In the genomic region with DNA sequence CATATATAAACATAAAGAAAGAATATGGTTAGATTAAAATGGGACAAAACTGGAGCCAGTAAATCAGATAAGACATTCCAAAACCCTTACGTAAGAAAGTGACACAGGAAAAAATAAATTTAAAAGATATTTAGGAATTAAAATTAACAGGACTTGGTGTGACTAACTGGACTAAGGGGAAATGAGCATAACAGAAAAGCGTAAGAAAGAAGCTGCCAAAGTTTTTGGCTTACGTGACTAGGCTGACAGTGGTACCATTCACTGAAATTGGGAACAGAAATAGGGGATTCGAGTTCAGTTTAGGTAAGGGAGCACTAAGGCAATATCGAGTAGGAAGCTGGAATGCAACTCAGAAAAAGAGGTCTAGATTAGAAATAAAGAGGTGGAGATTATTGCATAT, we compare ENCODE assay signal across 29 cellular contexts. TPM values are rescaled to one million over a fixed set of nuclear protein-coding genes. Genes with fewer than 3 reads are reported as not detected.
DNase-seq lines count a peak whose midpoint lies in the region; ATAC-seq, FAIRE-seq and TF ChIP-seq lines count a peak whose summit lies in the region.
"Had no signal": no experiment of that assay in that cellular context is flagged by ENCODE, and none has a peak within 500 bp of the region (broad histone marks: within the 10 kb centered on the region; RNA-seq: fewer than 3 reads in every experiment).

No MANE protein-coding gene starts in this region.

- H3K36me3 ChIP-seq in heart right ventricle (no peaks in the 10 kb centered on the region), brain microvascular endothelial cell (replicated peaks) (peaks cover 2% of the 10 kb centered on the region), neural progenitor cell (no peaks in the 10 kb centered on the region), transverse colon (no peaks in the 10 kb centered on the region), HepG2 (replicated peaks in 1 of 2; ENCODE audit: control insufficient read depth in 1 of 2, insufficient read depth in 2 of 2, low read length in 2 of 2) (0 out of 5 replicates have a peak, but pooled peaks cover 0 to 3% of the 10 kb centered on the region in 2 experiments)
- H3K36me3 ChIP-seq: cardiac muscle cell, thyroid gland had no signal

- in situ Hi-C loops in brain microvascular endothelial cell (cut with HindIII; ENCODE audit: low pct_ligation_motif_present, low sequenced_read_pairs) (no loop called here), transverse colon (cut with MboI; ENCODE audit: low pct_ligation_motif_present in 1 of 4, low pct_unique_long_range_greater_than_20kb in 1 of 4, low sequenced_read_pairs in 3 of 4) (loop anchor here in 2 of 4 donors (10.0 kb wide), 1 partner anchor 328 kb away; no protein-coding TSS in a partner anchor), HepG2 (cut with HindIII; ENCODE audit: extremely low pct_ligation_motif_present, low pct_unique_long_range_greater_than_20kb) (no loop called here)

- TF ChIP-seq EP300 in transverse colon (IDR thresholded peaks at IDR 0.05; ENCODE audit: low read depth) = no peak
- TF ChIP-seq EP300 in HepG2 (IDR thresholded peaks at IDR 0.05; ENCODE audit: low read depth in 2 of 2, low read length in 2 of 2) = no peak
- no peak for TF ChIP-seq EP300 in HepG2 (CRISPR knock-in tag; IDR thresholded peaks at IDR 0.05; ENCODE audit: borderline replicate concordance)

- no peak overlapping the region for H3K9ac ChIP-seq in neural progenitor cell
- H3K9ac ChIP-seq in HepG2 (ENCODE audit: insufficient read depth, low read depth, low read length) = no peak overlapping the region

- H3K27me3 Mint-ChIP-seq in neural progenitor cell (ENCODE audit: insufficient read depth, low read depth) = no peaks in the 10 kb centered on the region
- H3K27me3 Mint-ChIP-seq: B cell; stimulated activated naive CD8-positive, alpha-beta T cell treated with anti-CD3 and anti-CD28 coated beads, Interleukin-15, Interleukin-2, amounts not matched to agents 100 ng/mL and 50 ng/mL, for 24 hours had no signal

- H3F3A ChIP-seq in neural progenitor cell (ENCODE audit: low read depth) = no peaks in the 10 kb centered on the region

- H3K27ac ChIP-seq in heart right ventricle (peak overlapping the region in 7 of 10 donors; percentile 3 to 99 (median 13)), brain microvascular endothelial cell (peak overlapping the region; percentile 44), neural progenitor cell (no peak overlapping the region), transverse colon (peak overlapping the region in 3 of 4 donors; percentile 43 to 52 (median 50)), HepG2 (ENCODE audit: extremely low read length, insufficient read depth, low read length) (no peak overlapping the region)
- H3K27ac ChIP-seq: A549, cardiac muscle cell, PC-9, thyroid gland had no signal

- peaks cover 47% of the 10 kb centered on the region for H4K20me1 ChIP-seq in neural progenitor cell (ENCODE audit: low read depth)
- H4K20me1 ChIP-seq in HepG2 (ENCODE audit: insufficient read depth, low read length) = peaks cover 27% of the 10 kb centered on the region

- H2AFZ ChIP-seq in neural progenitor cell (replicated peaks) (no peak overlapping the region), HepG2 (ENCODE audit: low read length) (no peak overlapping the region)
- H2AFZ ChIP-seq: PC-9 had no signal

- H3K4me2 ChIP-seq in neural progenitor cell = no peak overlapping the region
- no peak overlapping the region for H3K4me2 ChIP-seq in HepG2 (ENCODE audit: low read depth, low read length)
- H3K4me2 ChIP-seq: A549, PC-9 had no signal

- H3K4me3 ChIP-seq in heart right ventricle (no peak overlapping the region), brain microvascular endothelial cell (ENCODE audit: low read depth, low read length) (no peak overlapping the region), neural progenitor cell (no peak overlapping the region), transverse colon (no peak overlapping the region), HepG2 (replicated peaks in 1 of 3; ENCODE audit: insufficient read depth in 1 of 3, low read depth in 2 of 3, low read length in 3 of 3) (no peak overlapping the region)
- H3K4me3 ChIP-seq: A549, cardiac muscle cell, lung, PC-9, thyroid gland had no signal

- no peak for TF ChIP-seq POLR2A in transverse colon (IDR thresholded peaks at IDR 0.05)
- no peak for TF ChIP-seq POLR2A in HepG2 (IDR thresholded peaks at IDR 0.05; ENCODE audit: insufficient read depth in 1 of 2, low read depth in 2 of 2, low read length in 2 of 2)

- CTCF ChIA-PET in HepG2 (lab: Yijun Ruan, JAX; ENCODE audit: low intra/inter-chr PET ratio, low total read pairs) = no interaction called here

- no peak overlapping the region for H3K4me3 Mint-ChIP-seq in neural progenitor cell
- H3K4me3 Mint-ChIP-seq: activated T-helper 1 cell treated with anti-CD3 and anti-CD28 coated beads, Interleukin-12 subunit alpha, Interleukin-12 subunit beta, Interleukin-2, Interleukin-4 antibody, amounts not matched to agents 30 ng/mL and 10 ng/mL and 1 ng/mL, durations not matched to agents 14 hours and 24 hours and 36 hours; B cell; stimulated activated naive CD8-positive, alpha-beta T cell treated with anti-CD3 and anti-CD28 coated beads, Interleukin-15, Interleukin-2, amounts not matched to agents 100 ng/mL and 50 ng/mL, for 24 hours had no signal

- WGBS in heart right ventricle, 2 donors = 31 to 35% methylated on average over 5 of the region's 5 CpGs
- WGBS in transverse colon (ENCODE audit: low coverage in 1 of 2), 2 donors = 65 to 76% methylated on average over 5 of the region's 5 CpGs
- 88% methylated on average over 5 of the region's 5 CpGs for WGBS in HepG2 (ENCODE audit: low lambda C conversion rate)

- POLR2A ChIA-PET in HepG2 (lab: Yijun Ruan, JAX) = no interaction called here

- H3K4me1 ChIP-seq in heart right ventricle = peaks cover 0 to 81% (median 31%) of the 10 kb centered on the region in 9 donors
- peaks cover 16% of the 10 kb centered on the region for H3K4me1 ChIP-seq in neural progenitor cell
- H3K4me1 ChIP-seq in transverse colon = peaks cover 4 to 50% (median 17%) of the 10 kb centered on the region in 4 donors
- H3K4me1 ChIP-seq in HepG2 (ENCODE audit: insufficient read depth, low read length) = peaks cover 22% of the 10 kb centered on the region

- H3K9me3 Mint-ChIP-seq in neural progenitor cell = peaks cover 16% of the 10 kb centered on the region
- H3K9me3 Mint-ChIP-seq: activated T-helper 1 cell treated with anti-CD3 and anti-CD28 coated beads, Interleukin-12 subunit alpha, Interleukin-12 subunit beta, Interleukin-2, Interleukin-4 antibody, amounts not matched to agents 30 ng/mL and 10 ng/mL and 1 ng/mL, durations not matched to agents 14 hours and 24 hours and 36 hours; stimulated activated naive CD8-positive, alpha-beta T cell treated with anti-CD3 and anti-CD28 coated beads, Interleukin-15, Interleukin-2, amounts not matched to agents 100 ng/mL and 50 ng/mL, for 24 hours had no signal

- peaks cover 13% of the 10 kb centered on the region for H3K4me1 Mint-ChIP-seq in neural progenitor cell

- intact Hi-C loops in heart right ventricle (cut with DNase I) = loop anchor here in 4 of 10 donors (10.0 kb wide), 5 partner anchors 48 to 328 kb away; no protein-coding TSS in a partner anchor
- intact Hi-C loops in Right ventricle myocardium inferior (cut with DNase I) = no loop called here
- intact Hi-C loops in transverse colon (cut with DNase I; ENCODE audit: low total_unique reads) = no loop called here
- intact Hi-C loops in HepG2 (cut with micrococcal nuclease; ENCODE audit: unreplicated experiment) = no loop called here

- FAIRE-seq in HepG2 (lab: Jason Lieb, UNC) = no peak
- FAIRE-seq: A549, endometrium, H1 had no signal

- peaks cover 21% of the 10 kb centered on the region for H3K36me3 Mint-ChIP-seq in neural progenitor cell

- no peak for TF ChIP-seq CTCF in heart right ventricle (IDR thresholded peaks at IDR 0.05)
- no peak for TF ChIP-seq CTCF in brain microvascular endothelial cell (IDR thresholded peaks at IDR 0.05; ENCODE audit: low read depth, low read length, missing control alignments)
- TF ChIP-seq CTCF in neural progenitor cell (IDR thresholded peaks at IDR 0.05) = no peak
- no peak for TF ChIP-seq CTCF in transverse colon (IDR thresholded peaks at IDR 0.05)
- TF ChIP-seq CTCF in HepG2 (CRISPR knock-in tag; IDR thresholded peaks at IDR 0.05) = no peak

- TF ChIP-seq RAD21 in HepG2 (CRISPR knock-in tag; IDR thresholded peaks at IDR 0.05) = no peak

- BruUV-seq in HepG2 (replicated peaks; lab: Mats Ljungman, UMichigan) = no TSS peak

- DNase-seq in heart right ventricle = no peak
- DNase-seq in Right ventricle myocardium inferior (ENCODE audit: missing footprints) = no peak
- no peak for DNase-seq in brain microvascular endothelial cell
- DNase-seq in neural progenitor cell (ENCODE audit: low spot score) = no peak
- no peak for DNase-seq in transverse colon
- no peak for DNase-seq in HepG2 (ENCODE audit: low spot score)
- DNase-seq in medulla oblongata (ENCODE audit: extremely low spot score) = no peak
- DNase-seq in AG08395 (ENCODE audit: low spot score) = no peak
- DNase-seq: activated naive CD4-positive, alpha-beta T cell treated with anti-CD3 and anti-CD28 coated beads, Interleukin-2, amount 50 U/mL, for 16 hours; anterior cingulate cortex; glutamatergic neuron; NCI-H1048; NCI-H187; NCI-H524 treated with DMSO at 0.1 percent for 48 hours; NK-92 treated with Interleukin-12 subunit alpha and Interleukin-12 subunit beta, amount 100 ng/mL, for 24 hours; PC-9; posterior cingulate gyrus; SHP77; SW 1271; T1000; thyroid gland had no signal

- H3K27me3 ChIP-seq in heart right ventricle (no peaks in the 10 kb centered on the region), brain microvascular endothelial cell (replicated peaks) (no peaks in the 10 kb centered on the region), neural progenitor cell (no peaks in the 10 kb centered on the region), transverse colon (no peaks in the 10 kb centered on the region), HepG2 (ENCODE audit: control insufficient read depth in 1 of 2, insufficient read depth in 2 of 2, low read length in 2 of 2) (no peaks in the 10 kb centered on the region)
- H3K27me3 ChIP-seq: cardiac muscle cell, thyroid gland had no signal

- peaks cover 100% of the 10 kb centered on the region for H3K79me2 ChIP-seq in neural progenitor cell (ENCODE audit: low read depth)
- H3K79me2 ChIP-seq in HepG2 (ENCODE audit: insufficient read depth, low read length) = peaks cover 87% of the 10 kb centered on the region

- H3K9me3 ChIP-seq in heart right ventricle (no peaks in the 10 kb centered on the region), neural progenitor cell (ENCODE audit: low read depth) (no peaks in the 10 kb centered on the region), transverse colon (no peaks in the 10 kb centered on the region), HepG2 (ENCODE audit: low read length) (no peaks in the 10 kb centered on the region)
- H3K9me3 ChIP-seq: A549, thyroid gland had no signal

- ATAC-seq in heart right ventricle (peak in 5 of 8 donors; percentile 25 to 65 (median 42)), Right ventricle myocardium inferior (no peak), HepG2 (no peak)
- ATAC-seq: A549 had no signal

- peak overlapping the region; percentile 65 for H3K27ac Mint-ChIP-seq in neural progenitor cell
- H3K27ac Mint-ChIP-seq: activated T-helper 1 cell treated with anti-CD3 and anti-CD28 coated beads, Interleukin-12 subunit alpha, Interleukin-12 subunit beta, Interleukin-2, Interleukin-4 antibody, amounts not matched to agents 30 ng/mL and 10 ng/mL and 1 ng/mL, durations not matched to agents 14 hours and 24 hours and 36 hours; B cell; stimulated activated naive CD8-positive, alpha-beta T cell treated with anti-CD3 and anti-CD28 coated beads, Interleukin-15, Interleukin-2, amounts not matched to agents 100 ng/mL and 50 ng/mL, for 24 hours had no signal

RNA-seq across cellular contexts. Expression of gene CDK17, which starts 7.8 kb away (rescaled TPM):
- total RNA-seq in heart right ventricle (10 to 100 TPM; 14.5 to 32.4 (median 21.7) TPM), Right ventricle myocardium inferior (16.0 TPM), neural progenitor cell (ENCODE audit: low replicate concordance) (57.0 and 61.2 TPM in 2 replicates), transverse colon (10 to 100 TPM; 32.5 to 81.4 (median 51.8) TPM), HepG2 (2016; rRNA removed; fragmentation: Illumina TruSeq; extraction: Trizol) (20.1 and 22.3 TPM in 2 replicates)
- polyA plus RNA-seq in heart right ventricle (10 to 100 TPM in 1 of 2 donors, 1 to 10 TPM in 1; 8.5 to 11.0 TPM), HepG2 (2011; rRNA removed) (7.6 and 9.9 TPM in 2 replicates)
- total RNA-seq in HepG2 (2016; cell fraction: cytosol; rRNA removed; fragmentation: Illumina TruSeq; extraction: Trizol; ENCODE audit: low read depth) = 12.4 and 17.6 TPM in 2 replicates
- 21.4 and 21.8 TPM in 2 replicates for total RNA-seq in HepG2 (2016; cell fraction: insoluble cytoplasmic fraction; rRNA removed; fragmentation: Illumina TruSeq; extraction: Trizol)
- 6.8 and 8.7 TPM in 2 replicates for total RNA-seq in HepG2 (2016; cell fraction: membrane; rRNA removed; fragmentation: Illumina TruSeq; extraction: Trizol)
- 33.8 and 35.2 TPM in 2 replicates for total RNA-seq in HepG2 (2016; cell fraction: nucleus; rRNA removed; fragmentation: Illumina TruSeq; extraction: Trizol)
- polyA plus RNA-seq in HepG2 (2011; cell fraction: cytosol; rRNA removed) = 3.7 and 6.4 TPM in 2 replicates
- 8.2 and 10.0 TPM in 2 replicates for polyA plus RNA-seq in HepG2 (2011; cell fraction: nucleus; rRNA removed)
- polyA plus RNA-seq in HepG2 (2012) = 9.6 and 11.9 TPM in 2 replicates
- polyA plus RNA-seq in HepG2 (2016; cell fraction: cytosol; fragmentation: Illumina TruSeq; extraction: Trizol; ENCODE audit: low read depth) = 0.41 and 0.44 TPM in 2 replicates
- polyA plus RNA-seq in HepG2 (2016; cell fraction: insoluble cytoplasmic fraction; fragmentation: Illumina TruSeq; extraction: Trizol; ENCODE audit: low read depth) = 13.7 and 14.3 TPM in 2 replicates
- polyA plus RNA-seq in HepG2 (2016; cell fraction: membrane; fragmentation: Illumina TruSeq; extraction: Trizol; ENCODE audit: low read depth) = 1.9 and 2.1 TPM in 2 replicates
- 9.6 and 12.3 TPM in 2 replicates for polyA plus RNA-seq in HepG2 (2016; cell fraction: nucleus; fragmentation: Illumina TruSeq; extraction: Trizol; ENCODE audit: insufficient read depth, low read depth)
- 36.0 and 45.8 TPM in 2 replicates for polyA minus RNA-seq in HepG2 (2011; rRNA and poly(A)+ RNA removed; ENCODE audit: low replicate concordance)
- polyA minus RNA-seq in HepG2 (2011; cell fraction: cytosol; rRNA and poly(A)+ RNA removed) = 25.9 and 29.8 TPM in 2 replicates
- 152 and 172 TPM in 2 replicates for polyA minus RNA-seq in HepG2 (2011; cell fraction: nucleus; rRNA and poly(A)+ RNA removed)

Comparison
In these comparisons a context has a peak if more than half of its experiments do, and no peak if none do; other contexts are left out.
1. ATAC-seq: peak in heart right ventricle (5 of 8); none in Right ventricle myocardium inferior (single experiment) and HepG2 (single experiment).
2. H3K27ac ChIP-seq: peak in heart right ventricle (7 of 10), brain microvascular endothelial cell (single experiment) and transverse colon (3 of 4); none in neural progenitor cell (single experiment) and HepG2 (single experiment).